In genomic region chr20:53201588-53201987, GRCh38 we compare ENCODE assay signal across 20 cellular contexts.
DNase-seq lines count a peak whose midpoint lies in the region; ATAC-seq, FAIRE-seq and TF ChIP-seq lines count a peak whose summit lies in the region.
"Had no signal": no experiment of that assay in that cellular context is flagged by ENCODE, and none has a peak within 500 bp of the region (broad histone marks: within the 10 kb centered on the region; RNA-seq: fewer than 3 reads in every experiment).

No MANE protein-coding gene starts in this region.

- no peaks in the 10 kb centered on the region for H3K79me1 ChIP-seq in H1 (ENCODE audit: low read depth, low read length)

- H3K4ac ChIP-seq in H1 (replicated peaks; ENCODE audit: insufficient read length, low read depth, low read length), result no peak overlapping the region

- TF ChIP-seq POLR2A in H1 (IDR thresholded peaks at IDR 0.05; ENCODE audit: control extremely low read depth in 1 of 2, low read depth in 2 of 2, low read length in 2 of 2), result no peak

- ATAC-seq in Panc1 (no peak), aorta (ENCODE audit: low FRiP score) (no peak), GM18861 (IDR thresholded peaks at IDR 0.05; ENCODE audit: unreplicated experiment) (no peak)
- ATAC-seq: GM12878, HepG2 had no signal

- H3K4me1 ChIP-seq in BE2C (peaks cover 4% of the 10 kb centered on the region; the same call in 1 of the 2 replicates), Panc1 (ENCODE audit: control insufficient read depth, insufficient read depth, low read length) (no peaks in the 10 kb centered on the region), H1 (replicated peaks in 1 of 4; ENCODE audit: control insufficient read depth in 3 of 4, insufficient read depth in 4 of 4, low read length in 3 of 4) (no peaks in the 10 kb centered on the region), aorta (ENCODE audit: control insufficient read depth in 1 of 2, insufficient read depth in 2 of 2, low read length in 2 of 2) (no peaks in the 10 kb centered on the region)
- H3K4me1 ChIP-seq: SJCRH30 had no signal

- WGBS in H1 (ENCODE audit: extremely low coverage in 1 of 2, insufficient coverage in 1 of 2, insufficient read length in 1 of 2, insufficient replicate concordance in 2 of 2, low coverage in 1 of 2, low lambda C conversion rate in 2 of 2, missing lambda C conversion rate in 1 of 2), 2 experiments, result 86% methylated on average over 6 of the region's 6 CpGs; no CpG with 5 or more reads in 1 of the 2 experiments
- 79 to 85% methylated on average over 6 of the region's 6 CpGs for WGBS in aorta, 2 donors

- H3K18ac ChIP-seq in H1 (ENCODE audit: extremely low read depth, low read length), result no peak overlapping the region

- in situ Hi-C loops in Panc1 (cut with HindIII; ENCODE audit: low pct_unique_long_range_greater_than_20kb, low sequenced_read_pairs), result no loop called here

- no peak for TF ChIP-seq EP300 in H1 (IDR thresholded peaks at IDR 0.05; ENCODE audit: borderline replicate concordance in 1 of 2, low read depth in 2 of 2, low read length in 2 of 2)

- BruUV-seq in Panc1 (replicated peaks; lab: Mats Ljungman, UMichigan), result no TSS peak

- no peak for FAIRE-seq in H1 (lab: Jason Lieb, UNC)
- FAIRE-seq: GM12878, GM18507, HepG2 had no signal

- peak; percentile 47 to 58 for TF ChIP-seq RAD21 in H1 (IDR thresholded peaks at IDR 0.05 in 1 of 2, conservative IDR thresholded peaks at IDR 0.05 in 1 of 2; ENCODE audit: low read depth in 2 of 2, low read length in 2 of 2)

- H3K27ac ChIP-seq in Panc1 (ENCODE audit: low read length) (no peak overlapping the region), H1 (ENCODE audit: low read depth, low read length) (no peak overlapping the region), aorta (ENCODE audit: low read depth in 1 of 2, low read length in 2 of 2) (no peak overlapping the region)
- H3K27ac ChIP-seq: KMS-11, SJCRH30 had no signal

- H3K14ac ChIP-seq in H1 (ENCODE audit: insufficient read length), result no peak overlapping the region

- no peak overlapping the region for H3K4me2 ChIP-seq in H1 (ENCODE audit: insufficient read depth in 1 of 2, low read depth in 2 of 2, low read length in 2 of 2)
- H3K4me2 ChIP-seq: KMS-11 had no signal

- no peak overlapping the region for H3K4me3 ChIP-seq in BE2C (ENCODE audit: low read depth, low read length)
- H3K4me3 ChIP-seq in Panc1 (ENCODE audit: low read depth in 2 of 2, low read length in 2 of 2), result no peak overlapping the region
- H3K4me3 ChIP-seq in H1 (ENCODE audit: extremely low read depth in 1 of 4, insufficient read depth in 2 of 4, low read depth in 3 of 4, low read length in 4 of 4), result no peak overlapping the region
- no peak overlapping the region for H3K4me3 ChIP-seq in aorta (ENCODE audit: low read length in 2 of 2)
- H3K4me3 ChIP-seq: GM12878, SJCRH30 had no signal

- CTCF ChIA-PET in Panc1 (lab: Charles Lee) (no interaction called here), H1 (lab: Charles Lee; ENCODE audit: partially characterized antibody) (interaction anchor here (0.7 to 2.6 kb wide), 8 partner anchors 15 to 388 kb away, joined by 3 to 9 read pairs (median 4); no protein-coding TSS in a partner anchor)

- POLR2A ChIA-PET in Panc1 (lab: Charles Lee) (no interaction called here), H1 (lab: Charles Lee; ENCODE audit: partially characterized antibody) (no interaction called here)

- H2BK12ac ChIP-seq in H1 (ENCODE audit: low read depth, low read length), result no peak overlapping the region; the same call in 1 of the 2 replicates

- no peak overlapping the region for H2BK20ac ChIP-seq in H1 (ENCODE audit: low read length)

- no peak overlapping the region for H4K91ac ChIP-seq in H1 (replicated peaks; ENCODE audit: insufficient read length, low read length)

- H3K56ac ChIP-seq in H1 (replicated peaks; ENCODE audit: insufficient read length, low read depth, low read length), result no peak overlapping the region

- H2BK15ac ChIP-seq in H1 (ENCODE audit: low read length), result no peak overlapping the region

- H3K23me2 ChIP-seq in H1 (ENCODE audit: low read depth, low read length), result no peaks in the 10 kb centered on the region

- H3K36me3 ChIP-seq in BE2C (no peaks in the 10 kb centered on the region), Panc1 (ENCODE audit: control insufficient read depth, insufficient read depth, low read length) (no peaks in the 10 kb centered on the region), H1 (ENCODE audit: control insufficient read depth in 2 of 4, insufficient read depth in 4 of 4, low read length in 3 of 4) (no peaks in the 10 kb centered on the region), aorta (ENCODE audit: control insufficient read depth in 1 of 2, insufficient read depth in 2 of 2, low read length in 1 of 2) (no peaks in the 10 kb centered on the region)
- H3K36me3 ChIP-seq: SJCRH30 had no signal

- H3K23ac ChIP-seq in H1 (ENCODE audit: insufficient read length), result no peak overlapping the region

- no peak overlapping the region for H2BK120ac ChIP-seq in H1 (replicated peaks; ENCODE audit: low read depth, low read length)

- H3K27me3 ChIP-seq in BE2C (no peaks in the 10 kb centered on the region), Panc1 (ENCODE audit: control insufficient read depth, insufficient read depth, low read length) (peaks cover 14% of the 10 kb centered on the region), H1 (replicated peaks in 1 of 4; ENCODE audit: control insufficient read depth in 3 of 4, extremely low read depth in 1 of 4, insufficient read depth in 3 of 4, low read length in 3 of 4) (no peaks in the 10 kb centered on the region), aorta (ENCODE audit: control insufficient read depth in 1 of 2, insufficient read depth in 2 of 2, low read length in 1 of 2) (no peaks in the 10 kb centered on the region)

- H3K79me2 ChIP-seq in H1 (ENCODE audit: control insufficient read depth in 1 of 2, insufficient read depth in 2 of 2, low read length in 2 of 2), result no peaks in the 10 kb centered on the region

- TF ChIP-seq CTCF in BE2C (IDR thresholded peaks at IDR 0.05; ENCODE audit: low read depth, low read length) (peak; percentile 34; the same call in 1 of the 2 replicates), Panc1 (IDR thresholded peaks at IDR 0.05) (peak; percentile 26), H1 (IDR thresholded peaks at IDR 0.05; ENCODE audit: control extremely low read depth in 1 of 3, insufficient read depth in 1 of 3, low read depth in 1 of 3, low read length in 3 of 3) (peak in 2 of 3 experiments; percentile 20 to 34; a peak in 1 of 4 replicates)

- H2AFZ ChIP-seq in H1 (ENCODE audit: low read length), result no peak overlapping the region

- intact Hi-C loops in Panc1 (cut with micrococcal nuclease; ENCODE audit: unreplicated experiment) (no loop called here), cardiac septum (cut with DNase I) (no loop called here), aorta (cut with DNase I) (no loop called here)

- no peak overlapping the region for H2AK5ac ChIP-seq in H1 (ENCODE audit: low read depth, low read length)

- no peak overlapping the region for H3K9ac ChIP-seq in H1 (replicated peaks in 1 of 4; ENCODE audit: extremely low read depth in 1 of 4, low read depth in 3 of 4, low read length in 3 of 4)
- H3K9ac ChIP-seq: KMS-11 had no signal

- DNase-seq in BE2C, result no peak
- peak; percentile 23 for DNase-seq in M059J (ENCODE audit: low read depth)
- DNase-seq in Panc1 (ENCODE audit: low read depth, low spot score), result no peak
- DNase-seq in H1 (ENCODE audit: low read depth in 1 of 2, low spot score in 2 of 2), result no peak
- no peak for DNase-seq in cardiac septum (ENCODE audit: low spot score)
- DNase-seq in glomerular visceral epithelial cell (ENCODE audit: extremely low spot score), result no peak
- DNase-seq in aorta, result no peak
- DNase-seq: CD4-positive, alpha-beta memory T cell; GF-D8; NCI-H1048; NCI-H1436; NCI-H1930; NCI-H345; NCI-H526; SJCRH30 had no signal

- no peak overlapping the region for H4K5ac ChIP-seq in H1 (ENCODE audit: insufficient read length, low read depth, low read length)

- H4K8ac ChIP-seq in H1 (ENCODE audit: extremely low read depth, insufficient read depth, low read length), result no peak overlapping the region

- H3K9me3 ChIP-seq in BE2C (no peaks in the 10 kb centered on the region), Panc1 (ENCODE audit: control insufficient read depth, insufficient read depth, low read depth, low read length) (no peaks in the 10 kb centered on the region), H1 (ENCODE audit: insufficient read depth in 2 of 2, low read depth in 1 of 2, low read length in 1 of 2) (no peaks in the 10 kb centered on the region), aorta (ENCODE audit: control insufficient read depth, low read length) (no peaks in the 10 kb centered on the region)
- H3K9me3 ChIP-seq: SJCRH30 had no signal

- H4K20me1 ChIP-seq in H1 (replicated peaks in 1 of 2; ENCODE audit: control insufficient read depth in 1 of 2, insufficient read depth in 2 of 2, low read length in 2 of 2), result no peaks in the 10 kb centered on the region

- no peak overlapping the region for H2BK5ac ChIP-seq in H1 (ENCODE audit: low read depth, low read length)

TF ChIP-seq in H1, 55 proteins besides CTCF, POLR2A, EP300 and RAD21:
- TF ChIP-seq MAFK (IDR thresholded peaks at IDR 0.05; ENCODE audit: low read depth, low read length) (no peak), CBX8 (IDR thresholded peaks at IDR 0.05; ENCODE audit: borderline replicate concordance, low read depth, low read length) (no peak), SP2 (IDR thresholded peaks at IDR 0.05; ENCODE audit: low read length) (no peak)
